ENCODE assay signal across 19 cellular contexts in genomic region chr7:101973130-101973529, GRCh38.
"Had no signal": no experiment of that assay in that cellular context is flagged by ENCODE, and none has a peak within 500 bp of the region (broad histone marks: within the 10 kb centered on the region; RNA-seq: fewer than 3 reads in every experiment).

No MANE protein-coding gene starts in this region.

- H2AFZ ChIP-seq: parathyroid adenoma had no signal

- FAIRE-seq: islet of Langerhans, small intestine had no signal

- H3K9me3 ChIP-seq: gastroesophageal sphincter had no signal

- H3K9ac ChIP-seq: parathyroid adenoma had no signal

- H3K27me3 ChIP-seq: brain microvascular endothelial cell, gastroesophageal sphincter had no signal

- H3K9me3 Mint-ChIP-seq: activated naive CD8-positive, alpha-beta T cell treated with anti-CD3 and anti-CD28 coated beads, Interleukin-2, amount 10 ng/mL, durations not matched to agents 7 days and 5 days; effector memory CD8-positive, alpha-beta T cell; stimulated activated naive CD8-positive, alpha-beta T cell treated with anti-CD3 and anti-CD28 coated beads, Interleukin-15, amount 100 ng/mL, for 72 hours; type B pancreatic cell had no signal

- H3K4me3 Mint-ChIP-seq: activated naive CD8-positive, alpha-beta T cell treated with anti-CD3 and anti-CD28 coated beads, Interleukin-2, amount 10 ng/mL, durations not matched to agents 7 days and 5 days; effector memory CD8-positive, alpha-beta T cell; stimulated activated naive CD8-positive, alpha-beta T cell treated with anti-CD3 and anti-CD28 coated beads, Interleukin-15, amount 100 ng/mL, for 72 hours; type B pancreatic cell had no signal

- ATAC-seq: activated CD4-positive, CD25-positive, alpha-beta regulatory T cell treated with anti-CD3 and anti-CD28 coated beads, Interleukin-2, amount 50 U/mL, for 24 hours; effector memory CD8-positive, alpha-beta T cell; gastroesophageal sphincter; left colon; stimulated activated naive CD8-positive, alpha-beta T cell treated with anti-CD3 and anti-CD28 coated beads, Interleukin-15, amount 100 ng/mL, for 72 hours had no signal

- H3K27ac Mint-ChIP-seq: activated naive CD8-positive, alpha-beta T cell treated with anti-CD3 and anti-CD28 coated beads, Interleukin-2, amount 10 ng/mL, durations not matched to agents 7 days and 5 days; effector memory CD8-positive, alpha-beta T cell; type B pancreatic cell had no signal

- H3K27me3 Mint-ChIP-seq: activated naive CD8-positive, alpha-beta T cell treated with anti-CD3 and anti-CD28 coated beads, Interleukin-2, amount 10 ng/mL, durations not matched to agents 7 days and 5 days; effector memory CD8-positive, alpha-beta T cell; stimulated activated naive CD8-positive, alpha-beta T cell treated with anti-CD3 and anti-CD28 coated beads, Interleukin-15, amount 100 ng/mL, for 72 hours; type B pancreatic cell had no signal

- H3K36me3 ChIP-seq: brain microvascular endothelial cell had no signal

- H3K36me3 Mint-ChIP-seq: activated naive CD8-positive, alpha-beta T cell treated with anti-CD3 and anti-CD28 coated beads, Interleukin-2, amount 10 ng/mL, durations not matched to agents 7 days and 5 days; type B pancreatic cell had no signal

- DNase-seq: activated CD4-positive, alpha-beta T cell treated with anti-CD3 and anti-CD28 coated beads, Interleukin-2, amount 50 U/mL, for 1 hour; activated CD8-positive, alpha-beta memory T cell treated with anti-CD3 and anti-CD28 coated beads for 24 hours; activated naive CD4-positive, alpha-beta T cell; activated naive CD8-positive, alpha-beta T cell treated with anti-CD3 and anti-CD28 coated beads, Interleukin-2, amount 10 ng/mL, durations not matched to agents 7 days and 5 days; anterior cingulate cortex; brain microvascular endothelial cell; dermis blood vessel endothelial cell; effector memory CD8-positive, alpha-beta T cell; left colon; retina; small intestine; stimulated activated CD4-positive, alpha-beta T cell treated with anti-CD3 and anti-CD28 coated beads, Interleukin-4, amount 100 ng/mL, for 4 hours; stimulated activated CD8-positive, alpha-beta memory T cell treated with anti-CD3 and anti-CD28 coated beads, Interleukin-4, amount 100 ng/mL, for 48 hours; stimulated activated naive CD8-positive, alpha-beta T cell treated with anti-CD3 and anti-CD28 coated beads, Interleukin-15, amount 100 ng/mL, for 72 hours had no signal

- H3K27ac ChIP-seq: brain microvascular endothelial cell, gastroesophageal sphincter, parathyroid adenoma had no signal

- H3K4me1 ChIP-seq: gastroesophageal sphincter, parathyroid adenoma had no signal

- H3K4me3 ChIP-seq: gastroesophageal sphincter had no signal

- H3K4me1 Mint-ChIP-seq: activated naive CD8-positive, alpha-beta T cell treated with anti-CD3 and anti-CD28 coated beads, Interleukin-2, amount 10 ng/mL, durations not matched to agents 7 days and 5 days had no signal
